Comparison of ENCODE assay signal across 8 cellular contexts in the genomic region with DNA sequence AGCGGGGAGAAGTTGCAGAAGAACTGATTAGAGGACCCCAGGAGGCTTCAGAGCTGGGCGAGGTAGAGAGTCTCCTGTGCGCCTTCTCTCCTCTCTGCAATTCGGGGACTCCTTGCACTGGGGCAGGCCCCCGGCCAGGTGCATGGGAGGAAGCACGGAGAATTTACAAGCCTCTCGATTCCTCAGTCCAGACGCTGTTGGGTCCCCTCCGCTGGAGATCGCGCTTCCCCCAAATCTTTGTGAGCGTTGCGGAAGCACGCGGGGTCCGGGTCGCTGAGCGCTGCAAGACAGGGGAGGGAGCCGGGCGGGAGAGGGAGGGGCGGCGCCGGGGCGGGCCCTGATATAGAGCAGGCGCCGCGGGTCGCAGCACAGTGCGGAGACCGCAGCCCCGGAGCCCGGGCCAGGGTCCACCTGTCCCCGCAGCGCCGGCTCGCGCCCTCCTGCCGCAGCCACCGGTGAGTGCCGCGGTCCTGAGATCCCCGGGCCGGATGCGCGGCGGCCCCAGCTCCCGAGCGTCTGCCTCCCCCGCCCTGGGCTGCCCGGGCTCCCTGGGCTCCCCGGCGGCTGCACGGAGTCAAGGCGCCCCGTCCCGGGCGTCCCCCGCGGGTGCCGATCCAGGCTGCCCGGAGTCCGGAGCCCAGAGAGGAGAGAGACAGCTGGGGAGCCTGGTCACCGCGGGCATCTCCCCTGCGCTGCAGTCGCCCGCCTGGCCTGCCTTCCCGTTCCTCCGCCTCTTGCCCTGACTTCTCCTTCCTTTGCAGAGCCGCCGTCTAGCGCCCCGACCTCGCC. TPM values are rescaled to one million over a fixed set of nuclear protein-coding genes. Genes with fewer than 3 reads are reported as not detected.
DNase-seq lines count a peak whose midpoint lies in the region; ATAC-seq and TF ChIP-seq lines count a peak whose summit lies in the region.

A gene (plus strand): TSS at position 369 of the 789 bp plus-strand sequence. CDS start 424 bp downstream, outside the sequence.

- TF ChIP-seq CTCF in neutrophil (IDR thresholded peaks at IDR 0.05): no peak

- peak within 1 kb of the TSS; percentile 94 for H3K27ac ChIP-seq in neutrophil

- ATAC-seq in HG03565 (IDR thresholded peaks at IDR 0.05; ENCODE audit: unreplicated experiment): no peak
- no peak for ATAC-seq in HG02798 (IDR thresholded peaks at IDR 0.05; ENCODE audit: poor library complexity, unreplicated experiment)

- peaks cover 40% of the 10 kb centered on the region for H3K4me1 Mint-ChIP-seq in activated T-helper 2 cell treated with anti-CD3 and anti-CD28 coated beads, Interferon-gamma antibody, Interleukin-2, Interleukin-4, amounts not matched to agents 10 μg/mL and 5 μg/mL and 100 μg/mL, durations not matched to agents 14 hours and 24 hours and 36 hours (ENCODE audit: low read depth)

- H3K36me3 Mint-ChIP-seq in activated T-helper 2 cell treated with anti-CD3 and anti-CD28 coated beads, Interferon-gamma antibody, Interleukin-2, Interleukin-4, amounts not matched to agents 10 μg/mL and 5 μg/mL and 100 μg/mL, durations not matched to agents 14 hours and 24 hours and 36 hours (ENCODE audit: low read depth): peaks cover 30% of the 10 kb centered on the region

- H3K9me3 Mint-ChIP-seq in activated T-helper 2 cell treated with anti-CD3 and anti-CD28 coated beads, Interferon-gamma antibody, Interleukin-2, Interleukin-4, amounts not matched to agents 10 μg/mL and 5 μg/mL and 100 μg/mL, durations not matched to agents 14 hours and 24 hours and 36 hours: no peaks in the 10 kb centered on the region

- H3K9me3 ChIP-seq in neutrophil: no peaks in the 10 kb centered on the region

- H3K4me3 ChIP-seq in neutrophil (ENCODE audit: low read depth in 1 of 2, low read length in 1 of 2): peak within 1 kb of the TSS; percentile 59 to 72

- no peaks in the 10 kb centered on the region for H3K27me3 ChIP-seq in neutrophil

- intact Hi-C loops in activated T-helper 2 cell treated with anti-CD3 and anti-CD28 coated beads, Interferon-gamma antibody, Interleukin-2, Interleukin-4, amounts not matched to agents 10 μg/mL and 5 μg/mL and 100 μg/mL, durations not matched to agents 14 hours and 24 hours and 36 hours (cut with micrococcal nuclease): no loop called here

- H3K4me3 Mint-ChIP-seq in activated T-helper 2 cell treated with anti-CD3 and anti-CD28 coated beads, Interferon-gamma antibody, Interleukin-2, Interleukin-4, amounts not matched to agents 10 μg/mL and 5 μg/mL and 100 μg/mL, durations not matched to agents 14 hours and 24 hours and 36 hours (ENCODE audit: low read depth): peak within 1 kb of the TSS; percentile 96

- peaks cover 24% of the 10 kb centered on the region for H3K36me3 ChIP-seq in neutrophil

- H3K27ac Mint-ChIP-seq in activated T-helper 2 cell treated with anti-CD3 and anti-CD28 coated beads, Interferon-gamma antibody, Interleukin-2, Interleukin-4, amounts not matched to agents 10 μg/mL and 5 μg/mL and 100 μg/mL, durations not matched to agents 14 hours and 24 hours and 36 hours: peak within 1 kb of the TSS; percentile 70

- peaks cover 87 to 90% of the 10 kb centered on the region in 2 experiments for H3K4me1 ChIP-seq in neutrophil (ENCODE audit: control insufficient read depth in 1 of 2, insufficient read depth in 1 of 2, low read depth in 1 of 2, low read length in 1 of 2)

- DNase-seq in stimulated activated CD4-positive, alpha-beta T cell treated with anti-CD3 and anti-CD28 coated beads, Interleukin-12 subunit alpha, Interleukin-12 subunit beta, amount 100 ng/mL, for 4 hours: peak; percentile 33
- DNase-seq in stimulated activated CD4-positive, alpha-beta T cell treated with anti-CD3 and anti-CD28 coated beads, Interleukin-2, amount 100 ng/mL, for 48 hours: no peak
- DNase-seq in NCI-H69 (lab: John Stamatoyannopoulos, UW) (peak; percentile 50), germinal center (ENCODE audit: low spot score) (peak; percentile 65)
- DNase-seq in activated T-helper 2 cell treated with anti-CD3 and anti-CD28 coated beads, Interferon-gamma antibody, Interleukin-2, Interleukin-4, amounts not matched to agents 10 μg/mL and 5 μg/mL and 100 μg/mL, durations not matched to agents 14 hours and 24 hours and 36 hours (ENCODE audit: low spot score): peak; percentile 44

- peaks cover 7% of the 10 kb centered on the region for H3K27me3 Mint-ChIP-seq in activated T-helper 2 cell treated with anti-CD3 and anti-CD28 coated beads, Interferon-gamma antibody, Interleukin-2, Interleukin-4, amounts not matched to agents 10 μg/mL and 5 μg/mL and 100 μg/mL, durations not matched to agents 14 hours and 24 hours and 36 hours (ENCODE audit: low read depth)

RNA-seq across cellular contexts. Expression of the gene that starts here (rescaled TPM):
- total RNA-seq in activated T-helper 2 cell treated with anti-CD3 and anti-CD28 coated beads, Interferon-gamma antibody, Interleukin-2, Interleukin-4, amounts not matched to agents 10 μg/mL and 5 μg/mL and 100 μg/mL, durations not matched to agents 14 hours and 24 hours and 36 hours: 1.7 and 1.8 TPM in 2 replicates

Comparison
In these comparisons a context has a peak if more than half of its experiments do, and no peak if none do; other contexts are left out.
1. DNase-seq: peak in stimulated activated CD4-positive, alpha-beta T cell treated with anti-CD3 and anti-CD28 coated beads, Interleukin-12 subunit alpha, Interleukin-12 subunit beta, amount 100 ng/mL, for 4 hours (single experiment), NCI-H69 (single experiment), activated T-helper 2 cell treated with anti-CD3 and anti-CD28 coated beads, Interferon-gamma antibody, Interleukin-2, Interleukin-4, amounts not matched to agents 10 μg/mL and 5 μg/mL and 100 μg/mL, durations not matched to agents 14 hours and 24 hours and 36 hours (single experiment) and germinal center (single experiment); none in stimulated activated CD4-positive, alpha-beta T cell treated with anti-CD3 and anti-CD28 coated beads, Interleukin-2, amount 100 ng/mL, for 48 hours (0 of 2).